ENCODE assay signal across 10 cellular contexts in the genomic region with DNA sequence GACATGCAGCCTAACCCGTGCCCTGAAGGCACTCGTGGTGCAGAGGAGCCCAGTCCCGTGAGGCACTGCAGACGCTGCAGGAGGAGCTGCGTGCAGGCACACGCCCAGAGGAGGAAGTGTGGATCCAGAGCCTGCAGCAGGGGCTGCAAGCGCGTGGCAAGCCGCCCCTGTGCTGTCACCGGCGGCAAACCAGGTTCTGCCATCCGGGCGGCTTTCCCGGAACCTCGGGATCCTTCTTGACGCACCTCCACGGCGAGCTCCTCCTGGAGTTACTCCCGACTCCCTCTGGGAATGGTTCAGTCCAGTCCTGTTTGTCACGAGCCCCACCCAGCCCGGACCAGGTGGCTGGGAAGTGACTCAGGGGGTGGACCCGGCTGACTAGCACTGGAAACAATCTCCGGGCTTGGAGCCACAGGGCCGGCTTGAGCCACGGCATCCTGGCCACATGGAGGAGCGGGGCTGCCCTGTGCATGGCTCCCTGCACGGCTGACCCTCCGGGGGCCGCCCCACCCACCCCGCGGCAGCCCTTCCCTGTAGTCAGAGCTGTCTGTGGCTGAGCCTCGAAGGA. TPM values are rescaled to one million over a fixed set of nuclear protein-coding genes. Genes with fewer than 3 reads are reported as not detected.
DNase-seq lines count a peak whose midpoint lies in the region; ATAC-seq and TF ChIP-seq lines count a peak whose summit lies in the region.
"Had no signal": no experiment of that assay in that cellular context is flagged by ENCODE, and none has a peak within 500 bp of the region (broad histone marks: within the 10 kb centered on the region; RNA-seq: fewer than 3 reads in every experiment).

No MANE protein-coding gene starts in this region.

- peaks cover 32% of the 10 kb centered on the region for H3K4me1 ChIP-seq in RWPE2 (ENCODE audit: insufficient read depth, poor library complexity, severe bottlenecking)
- H3K4me1 ChIP-seq in osteoblast (ENCODE audit: insufficient read depth, low read length), result peaks cover 48% of the 10 kb centered on the region
- no peaks in the 10 kb centered on the region for H3K4me1 ChIP-seq in HAP-1

- no peaks in the 10 kb centered on the region for H3K27me3 Mint-ChIP-seq in T-cell
- no peaks in the 10 kb centered on the region for H3K27me3 Mint-ChIP-seq in WTC11 (ENCODE audit: low read depth)
- H3K27me3 Mint-ChIP-seq: CD4-positive, CD25-positive, alpha-beta regulatory T cell had no signal

- peak overlapping the region; percentile 51 for H3K4me2 ChIP-seq in osteoblast (ENCODE audit: insufficient read depth, low read length)

- peak; percentile 77 for ATAC-seq in RWPE2 (ENCODE audit: low read depth)
- no peak for ATAC-seq in T-cell (replicated peaks in 1 of 4)
- no peak for ATAC-seq in WTC11
- ATAC-seq in GM18517 (IDR thresholded peaks at IDR 0.05; ENCODE audit: unreplicated experiment), result no peak

- H3K9me3 Mint-ChIP-seq in T-cell (no peaks in the 10 kb centered on the region), WTC11 (no peaks in the 10 kb centered on the region)
- H3K9me3 Mint-ChIP-seq: CD4-positive, CD25-positive, alpha-beta regulatory T cell had no signal

- POLR2A ChIA-PET in T-cell (lab: Charles Lee) (no interaction called here), WTC11 (lab: Charles Lee) (no interaction called here)

- CTCF ChIA-PET in T-cell (lab: Charles Lee) (interaction anchor here in 1 of 2 donors (0.7 kb wide), 1 partner anchor 258 kb away, joined by 4 read pairs; no protein-coding TSS in a partner anchor), WTC11 (lab: Charles Lee) (no interaction called here)

- peaks cover 34% of the 10 kb centered on the region for H3K79me2 ChIP-seq in osteoblast (ENCODE audit: insufficient read depth, low read length)

- H3K4me1 Mint-ChIP-seq in T-cell, result peaks cover 0 to 6% (median 6%) of the 10 kb centered on the region in 3 donors
- H3K4me1 Mint-ChIP-seq in WTC11, result no peaks in the 10 kb centered on the region

- H3K36me3 ChIP-seq in RWPE2 (ENCODE audit: low read depth) (peaks cover 91% of the 10 kb centered on the region), osteoblast (ENCODE audit: insufficient read depth, low read length) (peaks cover 66% of the 10 kb centered on the region), HAP-1 (replicated peaks) (peaks cover 52% of the 10 kb centered on the region)

- H3K4me3 Mint-ChIP-seq in T-cell, result no peak overlapping the region
- H3K4me3 Mint-ChIP-seq in WTC11, result no peak overlapping the region
- H3K4me3 Mint-ChIP-seq: CD4-positive, CD25-positive, alpha-beta regulatory T cell had no signal

- no peak overlapping the region for H2AFZ ChIP-seq in osteoblast (ENCODE audit: low read length)

- H4K20me1 ChIP-seq in osteoblast (ENCODE audit: insufficient read depth, low read length), result no peaks in the 10 kb centered on the region

- TF ChIP-seq CTCF in AG09309 (IDR thresholded peaks at IDR 0.05; ENCODE audit: control insufficient read depth, insufficient read depth, low read depth, low read length, missing control alignments), result no peak
- TF ChIP-seq CTCF in RWPE2 (IDR thresholded peaks at IDR 0.05; ENCODE audit: poor library complexity, severe bottlenecking), result no peak
- TF ChIP-seq CTCF in fibroblast of the aortic adventitia (IDR thresholded peaks at IDR 0.05; ENCODE audit: insufficient read depth, low read length), result no peak
- TF ChIP-seq CTCF in osteoblast (IDR thresholded peaks at IDR 0.05; ENCODE audit: extremely low read depth, low read depth, low read length), result no peak
- TF ChIP-seq CTCF in WTC11 (IDR thresholded peaks at IDR 0.05), result no peak

- no peaks in the 10 kb centered on the region for H3K9me3 ChIP-seq in RWPE2 (ENCODE audit: severe bottlenecking)
- H3K9me3 ChIP-seq in osteoblast (ENCODE audit: low read depth, low read length), result no peaks in the 10 kb centered on the region
- no peaks in the 10 kb centered on the region for H3K9me3 ChIP-seq in HAP-1

- H3K27ac Mint-ChIP-seq in T-cell (no peak overlapping the region), WTC11 (no peak overlapping the region)
- H3K27ac Mint-ChIP-seq: CD4-positive, CD25-positive, alpha-beta regulatory T cell had no signal

- peaks cover 38% of the 10 kb centered on the region for H3K36me3 Mint-ChIP-seq in T-cell
- peaks cover 41% of the 10 kb centered on the region for H3K36me3 Mint-ChIP-seq in WTC11

- H3K27ac ChIP-seq in RWPE2 (ENCODE audit: poor library complexity, severe bottlenecking) (peak overlapping the region; percentile 99), osteoblast (ENCODE audit: low read depth, low read length) (peak overlapping the region; percentile 80)

- H3K27me3 ChIP-seq in RWPE2 (ENCODE audit: insufficient read depth, poor library complexity, severe bottlenecking) (no peaks in the 10 kb centered on the region), osteoblast (ENCODE audit: insufficient read depth, low read length) (no peaks in the 10 kb centered on the region), HAP-1 (ENCODE audit: low read depth) (no peaks in the 10 kb centered on the region)

- DNase-seq in AG09309 (ENCODE audit: low read depth) (peak; percentile 94), RWPE2 (ENCODE audit: low spot score) (peak; percentile 98), fibroblast of the aortic adventitia (ENCODE audit: low read depth) (peak; percentile 92), osteoblast (ENCODE audit: insufficient read length, low spot score, missing footprints) (peak; percentile 100), T-cell (no peak), HAP-1 (ENCODE audit: low spot score in 2 of 2) (no peak), WTC11 (ENCODE audit: low spot score) (no peak)
- DNase-seq: activated CD4-positive, CD25-positive, alpha-beta regulatory T cell treated with anti-CD3 and anti-CD28 coated beads, Interleukin-2, amount 50 U/mL, for 72 hours; CD4-positive, CD25-positive, alpha-beta regulatory T cell had no signal

- H3K4me3 ChIP-seq in AG09309 (ENCODE audit: control insufficient read depth, low read depth, low read length) (peak overlapping the region; percentile 3), RWPE2 (ENCODE audit: severe bottlenecking) (no peak overlapping the region), fibroblast of the aortic adventitia (ENCODE audit: low read depth, low read length) (no peak overlapping the region), osteoblast (ENCODE audit: insufficient read depth, low read length) (no peak overlapping the region), HAP-1 (no peak overlapping the region)

- in situ Hi-C loops in HAP-1 (cut with MboI; ENCODE audit: low sequenced_read_pairs), result no loop called here

TF ChIP-seq in WTC11, 78 proteins besides CTCF, POLR2A, EP300 and RAD21 (continues in another document):
- TF ChIP-seq CBFB (CRISPR knock-in tag; IDR thresholded peaks at IDR 0.05; ENCODE audit: low read depth) (no peak), TP53 (CRISPR knock-in tag; IDR thresholded peaks at IDR 0.05) (no peak), NR2C2 (CRISPR knock-in tag; IDR thresholded peaks at IDR 0.05) (no peak)
- TF ChIP-seq, protein P1, sequence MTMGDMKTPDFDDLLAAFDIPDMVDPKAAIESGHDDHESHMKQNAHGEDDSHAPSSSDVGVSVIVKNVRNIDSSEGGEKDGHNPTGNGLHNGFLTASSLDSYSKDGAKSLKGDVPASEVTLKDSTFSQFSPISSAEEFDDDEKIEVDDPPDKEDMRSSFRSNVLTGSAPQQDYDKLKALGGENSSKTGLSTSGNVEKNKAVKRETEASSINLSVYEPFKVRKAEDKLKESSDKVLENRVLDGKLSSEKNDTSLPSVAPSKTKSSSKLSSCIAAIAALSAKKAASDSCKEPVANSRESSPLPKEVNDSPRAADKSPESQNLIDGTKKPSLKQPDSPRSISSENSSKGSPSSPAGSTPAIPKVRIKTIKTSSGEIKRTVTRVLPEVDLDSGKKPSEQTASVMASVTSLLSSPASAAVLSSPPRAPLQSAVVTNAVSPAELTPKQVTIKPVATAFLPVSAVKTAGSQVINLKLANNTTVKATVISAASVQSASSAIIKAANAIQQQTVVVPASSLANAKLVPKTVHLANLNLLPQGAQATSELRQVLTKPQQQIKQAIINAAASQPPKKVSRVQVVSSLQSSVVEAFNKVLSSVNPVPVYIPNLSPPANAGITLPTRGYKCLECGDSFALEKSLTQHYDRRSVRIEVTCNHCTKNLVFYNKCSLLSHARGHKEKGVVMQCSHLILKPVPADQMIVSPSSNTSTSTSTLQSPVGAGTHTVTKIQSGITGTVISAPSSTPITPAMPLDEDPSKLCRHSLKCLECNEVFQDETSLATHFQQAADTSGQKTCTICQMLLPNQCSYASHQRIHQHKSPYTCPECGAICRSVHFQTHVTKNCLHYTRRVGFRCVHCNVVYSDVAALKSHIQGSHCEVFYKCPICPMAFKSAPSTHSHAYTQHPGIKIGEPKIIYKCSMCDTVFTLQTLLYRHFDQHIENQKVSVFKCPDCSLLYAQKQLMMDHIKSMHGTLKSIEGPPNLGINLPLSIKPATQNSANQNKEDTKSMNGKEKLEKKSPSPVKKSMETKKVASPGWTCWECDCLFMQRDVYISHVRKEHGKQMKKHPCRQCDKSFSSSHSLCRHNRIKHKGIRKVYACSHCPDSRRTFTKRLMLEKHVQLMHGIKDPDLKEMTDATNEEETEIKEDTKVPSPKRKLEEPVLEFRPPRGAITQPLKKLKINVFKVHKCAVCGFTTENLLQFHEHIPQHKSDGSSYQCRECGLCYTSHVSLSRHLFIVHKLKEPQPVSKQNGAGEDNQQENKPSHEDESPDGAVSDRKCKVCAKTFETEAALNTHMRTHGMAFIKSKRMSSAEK (CRISPR knock-in tag; IDR thresholded peaks at IDR 0.05; ENCODE audit: borderline replicate concordance), result no peak

RNA-seq across cellular contexts. Expression of a gene that starts 10.2 kb away (rescaled TPM):
- total RNA-seq in fibroblast of the aortic adventitia (ENCODE audit: low replicate concordance) (53.1 and 70.9 TPM in 2 replicates), osteoblast (26.5 and 30.4 TPM in 2 replicates), T-cell (100 to 1,000 TPM in 2 of 5 donors, 10 to 100 TPM in 3; 71.8 to 103 (median 95.3) TPM), WTC11 (2021) (36.0 to 52.9 TPM (median 38.3 TPM) in 3 replicates)

RNA-seq across cellular contexts. Expression of a gene that starts 43.3 kb away (rescaled TPM):
- total RNA-seq in fibroblast of the aortic adventitia (ENCODE audit: low replicate concordance) (61.2 and 112 TPM in 2 replicates), osteoblast (152 and 161 TPM in 2 replicates), T-cell (10 to 100 TPM; 27.5 to 46.4 (median 38.3) TPM), WTC11 (2021) (54.2 to 59.1 TPM (median 58.2 TPM) in 3 replicates)

Comparison
In these comparisons a context has a peak if more than half of its experiments do, and no peak if none do; other contexts are left out.
1. DNase-seq: peak in AG09309 (single experiment), RWPE2 (single experiment), fibroblast of the aortic adventitia (single experiment) and osteoblast (single experiment); none in T-cell (0 of 34), HAP-1 (0 of 2) and WTC11 (single experiment).